ENCODE assay signal across 11 cellular contexts in genomic region chr10:70265032-70265689, GRCh38. TPM values are rescaled to one million over a fixed set of nuclear protein-coding genes. Genes with fewer than 3 reads are reported as not detected.
DNase-seq lines count a peak whose midpoint lies in the region; ATAC-seq, FAIRE-seq and TF ChIP-seq lines count a peak whose summit lies in the region.
"Had no signal": no experiment of that assay in that cellular context is flagged by ENCODE, and none has a peak within 500 bp of the region (broad histone marks: within the 10 kb centered on the region; RNA-seq: fewer than 3 reads in every experiment).

No MANE protein-coding gene starts in this region.

- no peak overlapping the region for H3K27ac ChIP-seq in pancreas
- H3K27ac ChIP-seq: spleen had no signal

- no peaks in the 10 kb centered on the region for H3K27me3 ChIP-seq in pancreas

- peak; percentile 52 for TF ChIP-seq CTCF in choroid plexus epithelial cell (conservative IDR thresholded peaks at IDR 0.05; ENCODE audit: low read depth, low read length)
- TF ChIP-seq CTCF in pancreas (IDR thresholded peaks at IDR 0.05) = peak in 1 of 4 donors; percentile 15
- no peak for TF ChIP-seq CTCF in omental fat pad (IDR thresholded peaks at IDR 0.05)

- ATAC-seq in pancreas (peak in 3 of 4 donors; percentile 68 to 89 (median 71)), GM21515 (IDR thresholded peaks at IDR 0.05; ENCODE audit: unreplicated experiment) (no peak), omental fat pad (ENCODE audit: low FRiP score) (no peak)

- FAIRE-seq in pancreas (lab: Jason Lieb, UNC) = no peak

- H3K4me1 ChIP-seq in pancreas = no peaks in the 10 kb centered on the region
- H3K4me1 ChIP-seq: spleen had no signal

- WGBS in pancreas, 2 donors = 36 to 38% methylated on average over 10 of the region's 10 CpGs

- DNase-seq in DMS 273 (lab: John Stamatoyannopoulos, UW; ENCODE audit: unreplicated experiment) (peak; percentile 36), DMS 273 treated with DMSO at 0.1 percent for 48 hours (lab: John Stamatoyannopoulos, UW) (no peak), NCI-H146 (lab: John Stamatoyannopoulos, UW) (peak; percentile 71), choroid plexus epithelial cell (ENCODE audit: low read depth) (peak; percentile 48), pancreas (peak in 1 of 6 donors; percentile 34), omental fat pad (ENCODE audit: low spot score) (no peak)
- no peak for DNase-seq in stimulated activated CD8-positive, alpha-beta memory T cell treated with anti-CD3 and anti-CD28 coated beads, Interleukin-4, amount 100 ng/mL, for 48 hours
- DNase-seq: activated T-cell treated with anti-CD3 and anti-CD28 coated beads, Interleukin-2, amount 50 U/mL, for 4 hours; foreskin melanocyte; spleen had no signal

- H3K4me3 ChIP-seq in choroid plexus epithelial cell (ENCODE audit: low read depth, low read length) = no peak overlapping the region
- H3K4me3 ChIP-seq in pancreas = no peak overlapping the region
- H3K4me3 ChIP-seq: spleen had no signal

- H3K9me3 ChIP-seq in pancreas = no peaks in the 10 kb centered on the region

- intact Hi-C loops in pancreas (cut with DNase I) = no loop called here

- H3K36me3 ChIP-seq in pancreas = no peaks in the 10 kb centered on the region
- H3K36me3 ChIP-seq: spleen had no signal

RNA-seq across cellular contexts. Expression of gene NPFFR1, which starts 18.6 kb away (rescaled TPM):
- under 1 TPM in 3 of 6 donors, not detected in 3; under 0.01 to 0.03 (median 0.03) TPM for total RNA-seq in pancreas
- under 1 TPM in 1 of 2 donors, not detected in 1; 0.02 TPM for polyA plus RNA-seq in pancreas
- total RNA-seq in omental fat pad = 1 to 10 TPM in 1 of 4 donors, under 1 TPM in 2, not detected in 1; 0.19 to 3.4 (median 0.60) TPM
- total RNA-seq: activated T-cell treated with anti-CD3 and anti-CD28 coated beads, Interleukin-2, amount 50 U/mL, for 4 hours had no signal

RNA-seq across cellular contexts. Expression of gene PPA1, which starts 31.9 kb away (rescaled TPM):
- total RNA-seq in pancreas (100 to 1,000 TPM in 3 of 6 donors, 10 to 100 TPM in 3; 83.5 to 122 (median 102) TPM), omental fat pad (100 to 1,000 TPM in 3 of 4 donors, 10 to 100 TPM in 1; 92.4 to 331 (median 217) TPM)
- 100 to 1,000 TPM in 1 of 2 donors, 10 to 100 TPM in 1; 86.0 to 108 TPM for polyA plus RNA-seq in pancreas

Comparison
In these comparisons a context has a peak if more than half of its experiments do, and no peak if none do; other contexts are left out.
1. DNase-seq: peak in DMS 273 (single experiment), NCI-H146 (single experiment) and choroid plexus epithelial cell (single experiment); none in DMS 273 treated with DMSO at 0.1 percent for 48 hours (single experiment), stimulated activated CD8-positive, alpha-beta memory T cell treated with anti-CD3 and anti-CD28 coated beads, Interleukin-4, amount 100 ng/mL, for 48 hours (single experiment) and omental fat pad (single experiment).
2. ATAC-seq: peak in pancreas (3 of 4); none in GM21515 (single experiment) and omental fat pad (single experiment).